ENCODE assay signal across 7 cellular contexts in genomic region chr10:132575320-132576201, GRCh38. TPM values are rescaled to one million over a fixed set of nuclear protein-coding genes. Genes with fewer than 3 reads are reported as not detected.
DNase-seq lines count a peak whose midpoint lies in the region; ATAC-seq and TF ChIP-seq lines count a peak whose summit lies in the region.

No MANE protein-coding gene starts in this region.

- TF ChIP-seq POLR2A in right lobe of liver (IDR thresholded peaks at IDR 0.05): no peak

- 20% methylated on average over 16 of the region's 21 CpGs for WGBS in right lobe of liver (ENCODE audit: insufficient coverage, low coverage, low lambda C conversion rate, missing lambda C conversion rate)

- no peaks in the 10 kb centered on the region for H3K27me3 Mint-ChIP-seq in type B pancreatic cell

- in situ Hi-C loops in astrocyte of the cerebellum (cut with HindIII; ENCODE audit: low sequenced_read_pairs): no loop called here

- peak overlapping the region; percentile 66 for H3K27ac Mint-ChIP-seq in type B pancreatic cell

- H3K4me3 Mint-ChIP-seq in type B pancreatic cell: peak overlapping the region; percentile 28

- DNase-seq in LNCaP clone FGC (ENCODE audit: low read depth) (peak; percentile 99), astrocyte of the cerebellum (ENCODE audit: low read depth) (peak; percentile 99), right lobe of liver (peak in 2 of 3 donors; percentile 70 to 73), type B pancreatic cell (ENCODE audit: extremely low spot score, unreplicated experiment) (no peak), omental fat pad (ENCODE audit: low spot score) (no peak)

- peaks cover 21% of the 10 kb centered on the region for H3K4me1 Mint-ChIP-seq in type B pancreatic cell (ENCODE audit: unreplicated experiment)

- no peaks in the 10 kb centered on the region for H3K36me3 ChIP-seq in right lobe of liver

- no peaks in the 10 kb centered on the region for H3K9me3 Mint-ChIP-seq in type B pancreatic cell

- H3K9me3 ChIP-seq in right lobe of liver: no peaks in the 10 kb centered on the region

- no peaks in the 10 kb centered on the region for H3K36me3 Mint-ChIP-seq in type B pancreatic cell

- ATAC-seq in GM21528 (IDR thresholded peaks at IDR 0.05; ENCODE audit: low FRiP score, unreplicated experiment) (peak; percentile 32), right lobe of liver (peak; percentile 72 to 81 (median 76)), omental fat pad (ENCODE audit: low FRiP score) (no peak)

- intact Hi-C loops in right lobe of liver (cut with DNase I): loop anchor here (5.0 kb wide), 2 partner anchors 113 to 118 kb away; no protein-coding TSS in a partner anchor

- H3K27me3 ChIP-seq in right lobe of liver: no peaks in the 10 kb centered on the region

- peak overlapping the region in 2 of 3 donors; percentile 1 to 35 for H3K27ac ChIP-seq in right lobe of liver

- TF ChIP-seq CTCF in GM12875 (IDR thresholded peaks at IDR 0.05; ENCODE audit: borderline replicate concordance, insufficient read depth, low read depth, low read length) (no peak), LNCaP clone FGC (IDR thresholded peaks at IDR 0.05; ENCODE audit: control insufficient read depth, extremely low read depth, insufficient read depth) (no peak), astrocyte of the cerebellum (IDR thresholded peaks at IDR 0.05; ENCODE audit: low read depth, low read length, missing control alignments) (no peak), right lobe of liver (IDR thresholded peaks at IDR 0.05) (no peak), type B pancreatic cell (conservative IDR thresholded peaks at IDR 0.05) (no peak), omental fat pad (IDR thresholded peaks at IDR 0.05) (no peak)

- H3K4me3 ChIP-seq in GM12875 (ENCODE audit: low read depth, low read length) (peak overlapping the region; percentile 40), LNCaP clone FGC (ENCODE audit: low read depth, low read length) (peak overlapping the region; percentile 48), astrocyte of the cerebellum (ENCODE audit: low read depth, low read length) (no peak overlapping the region), right lobe of liver (no peak overlapping the region)

- H3K4me1 ChIP-seq in right lobe of liver: peaks cover 0 to 37% (median 17%) of the 10 kb centered on the region in 4 donors

RNA-seq across cellular contexts. Expression of gene INPP5A, which starts 38.0 kb away (rescaled TPM):
- 10 to 100 TPM; 12.5 to 24.6 (median 16.9) TPM for total RNA-seq in right lobe of liver
- 26.2 and 26.6 TPM in 2 replicates for total RNA-seq in type B pancreatic cell (ENCODE audit: low replicate concordance)
- total RNA-seq in omental fat pad: 10 to 100 TPM; 34.1 to 49.3 (median 43.3) TPM

Comparison
In these comparisons a context has a peak if more than half of its experiments do, and no peak if none do; other contexts are left out.
1. H3K4me3 ChIP-seq: peak in GM12875 (single experiment) and LNCaP clone FGC (single experiment); none in astrocyte of the cerebellum (single experiment) and right lobe of liver (0 of 3).
2. DNase-seq: peak in LNCaP clone FGC (single experiment), astrocyte of the cerebellum (single experiment) and right lobe of liver (2 of 3); none in type B pancreatic cell (single experiment) and omental fat pad (single experiment).